3 cellular contexts compared by ENCODE assay signal in genomic region chr7:151242181-151243044, GRCh38.
TF ChIP-seq lines count a peak whose summit lies in the region.

No MANE protein-coding gene starts in this region.

TF ChIP-seq in SK-N-SH, 30 proteins besides CTCF, POLR2A, EP300 and RAD21 (continued from another document):
- no peak for TF ChIP-seq REST (IDR thresholded peaks at IDR 0.05; ENCODE audit: low read depth, low read length)

TF ChIP-seq in SK-N-SH treated with all-trans-retinoic acid at 6 μM for 48 hours, 23 proteins besides CTCF, POLR2A, EP300 and RAD21:
- TF ChIP-seq POU6F1 (CRISPR knock-in tag; IDR thresholded peaks at IDR 0.05; ENCODE audit: borderline replicate concordance, low read depth) (no peak), CSRNP3 (CRISPR knock-in tag; IDR thresholded peaks at IDR 0.05) (no peak)

TF ChIP-seq in HEK293T, 16 proteins besides CTCF, POLR2A, EP300 and RAD21 (continued from another document):
- TF ChIP-seq PKNOX1 (IDR thresholded peaks at IDR 0.05) (no peak), L3MBTL2 (conservative IDR thresholded peaks at IDR 0.05) (no peak), ELF4 (IDR thresholded peaks at IDR 0.05) (no peak), ZNF384 (IDR thresholded peaks at IDR 0.05) (no peak), SP1 (IDR thresholded peaks at IDR 0.05) (no peak), NFRKB (IDR thresholded peaks at IDR 0.05) (no peak), SUZ12 (IDR thresholded peaks at IDR 0.05) (no peak)
